21 cellular contexts compared by ENCODE assay signal in the genomic region with DNA sequence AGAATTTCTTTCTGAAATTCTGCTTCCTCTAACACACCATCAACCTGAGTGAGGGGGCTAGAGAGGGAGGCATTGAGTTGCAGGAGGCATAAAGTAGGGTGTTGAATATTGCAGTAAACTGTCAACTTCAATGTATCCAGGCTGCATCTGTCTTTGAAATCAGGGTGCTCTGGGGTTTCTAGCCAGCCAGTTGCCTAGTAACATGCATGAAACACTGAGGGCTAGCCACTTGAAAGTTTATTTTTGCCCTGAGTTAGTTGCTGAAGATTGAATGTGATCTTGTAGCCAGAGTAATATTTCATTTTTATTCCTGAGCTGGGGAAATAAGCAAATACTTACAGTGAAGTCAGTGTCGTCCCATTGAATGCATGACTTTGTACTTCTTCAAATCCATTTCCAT. TPM values are rescaled to one million over a fixed set of nuclear protein-coding genes. Genes with fewer than 3 reads are reported as not detected.
DNase-seq lines count a peak whose midpoint lies in the region; ATAC-seq and TF ChIP-seq lines count a peak whose summit lies in the region.
"Had no signal": no experiment of that assay in that cellular context is flagged by ENCODE, and none has a peak within 500 bp of the region (broad histone marks: within the 10 kb centered on the region; RNA-seq: fewer than 3 reads in every experiment).

No MANE protein-coding gene starts in this region.

- no peak overlapping the region for H3K4me3 Mint-ChIP-seq in nephron
- no peak overlapping the region for H3K4me3 Mint-ChIP-seq in chondrocyte (ENCODE audit: unreplicated experiment)
- H3K4me3 Mint-ChIP-seq: CD14-positive monocyte had no signal

- CTCF ChIA-PET in AG04450 (lab: Charles Lee), result interaction anchor here (0.6 to 1.0 kb wide), 2 partner anchors 33 to 114 kb away, joined by 4 to 5 read pairs; no protein-coding TSS in a partner anchor

- H3K4me1 ChIP-seq in esophagus muscularis mucosa (peaks cover 0 to 61% (median 59%) of the 10 kb centered on the region in 4 donors), stomach (peaks cover 0 to 17% (median 8%) of the 10 kb centered on the region in 4 donors)

- WGBS in esophagus muscularis mucosa, result 18% methylated on average over 1 of the region's 1 CpG
- WGBS in stomach, 5 donors, result 50 to 82% (median 73%) methylated on average over 1 of the region's 1 CpG

- H3K27me3 ChIP-seq in AG04450 (ENCODE audit: control insufficient read depth, insufficient read depth, low read length) (no peaks in the 10 kb centered on the region), esophagus muscularis mucosa (no peaks in the 10 kb centered on the region), stomach (no peaks in the 10 kb centered on the region)

- TF ChIP-seq EP300 in esophagus muscularis mucosa (IDR thresholded peaks at IDR 0.05), result no peak
- no peak for TF ChIP-seq EP300 in stomach (IDR thresholded peaks at IDR 0.05)

- H3K36me3 Mint-ChIP-seq in nephron (ENCODE audit: low read depth) (no peaks in the 10 kb centered on the region), chondrocyte (ENCODE audit: low read depth) (no peaks in the 10 kb centered on the region)
- H3K36me3 Mint-ChIP-seq: CD14-positive monocyte had no signal

- H3K4me3 ChIP-seq in AG04450 (ENCODE audit: low read depth, low read length) (no peak overlapping the region), esophagus muscularis mucosa (no peak overlapping the region), stomach (no peak overlapping the region)
- H3K4me3 ChIP-seq: GM23248, HAP-1 had no signal

- H3K9me3 Mint-ChIP-seq in nephron (no peaks in the 10 kb centered on the region), chondrocyte (ENCODE audit: low read depth) (no peaks in the 10 kb centered on the region)
- H3K9me3 Mint-ChIP-seq: CD14-positive monocyte had no signal

- H3K4me1 Mint-ChIP-seq in nephron, result peaks cover 36% of the 10 kb centered on the region
- peaks cover 21% of the 10 kb centered on the region for H3K4me1 Mint-ChIP-seq in chondrocyte (ENCODE audit: low read depth)
- H3K4me1 Mint-ChIP-seq: CD14-positive monocyte had no signal

- H3K36me3 ChIP-seq in esophagus muscularis mucosa, result no peaks in the 10 kb centered on the region
- no peaks in the 10 kb centered on the region for H3K36me3 ChIP-seq in stomach
- H3K36me3 ChIP-seq: HAP-1 had no signal

- intact Hi-C loops in esophagus muscularis mucosa (cut with DNase I) (no loop called here), stomach (cut with DNase I; ENCODE audit: low total_unique reads) (no loop called here)

- DNase-seq in DMS79 treated with DMSO at 0.1 percent for 48 hours (lab: John Stamatoyannopoulos, UW), result peak; percentile 40
- no peak for DNase-seq in DMS79 (lab: John Stamatoyannopoulos, UW)
- no peak for DNase-seq in AG04450 (ENCODE audit: low read depth, low spot score)
- DNase-seq in esophagus muscularis mucosa (ENCODE audit: extremely low spot score), result no peak
- DNase-seq in stomach, result no peak
- DNase-seq in chondrocyte (ENCODE audit: low spot score), result no peak
- DNase-seq: DMS 273 treated with DMSO at 0.1 percent for 48 hours, GF-D8, NCI-H1092 treated with DMSO at 0.1 percent for 48 hours, NCI-H1694, NCI-H2081 treated with DMSO at 0.1 percent for 48 hours, NCI-H510A treated with DMSO at 0.1 percent for 48 hours, NCI-H774, RPMI8226 had no signal

- TF ChIP-seq POLR2A in esophagus muscularis mucosa (IDR thresholded peaks at IDR 0.05; ENCODE audit: low read depth), result no peak
- no peak for TF ChIP-seq POLR2A in stomach (IDR thresholded peaks at IDR 0.05)

- H3K27ac Mint-ChIP-seq in nephron, result peak overlapping the region in 2 of 3 experiments; percentile 20 to 29
- H3K27ac Mint-ChIP-seq in chondrocyte (ENCODE audit: unreplicated experiment), result no peak overlapping the region
- H3K27ac Mint-ChIP-seq: CD14-positive monocyte had no signal

- H3K27me3 Mint-ChIP-seq in nephron (ENCODE audit: low read depth), result peaks cover 15% of the 10 kb centered on the region
- H3K27me3 Mint-ChIP-seq in chondrocyte (ENCODE audit: low read depth), result peaks cover 14% of the 10 kb centered on the region

- no peak for ATAC-seq in HG03135 (IDR thresholded peaks at IDR 0.05; ENCODE audit: unreplicated experiment)

- H3K27ac ChIP-seq in AG04450 (ENCODE audit: low read depth, low read length), result peak overlapping the region; percentile 62
- H3K27ac ChIP-seq in esophagus muscularis mucosa (replicated peaks in 1 of 4), result peak overlapping the region; percentile 78 to 87 (median 85)
- H3K27ac ChIP-seq in stomach, result peak overlapping the region in 1 of 5 donors; percentile 68
- H3K27ac ChIP-seq: 22Rv1 had no signal

- TF ChIP-seq CTCF in AG04450 (IDR thresholded peaks at IDR 0.05; ENCODE audit: low read depth, low read length), result no peak
- no peak for TF ChIP-seq CTCF in esophagus muscularis mucosa (IDR thresholded peaks at IDR 0.05)
- no peak for TF ChIP-seq CTCF in nephron (IDR thresholded peaks at IDR 0.05; ENCODE audit: unreplicated experiment in 3 of 3)
- TF ChIP-seq CTCF in stomach (IDR thresholded peaks at IDR 0.05), result no peak
- no peak for TF ChIP-seq CTCF in chondrocyte (IDR thresholded peaks at IDR 0.05)

- POLR2A ChIA-PET in AG04450 (lab: Yijun Ruan, JAX), result interaction anchor here (0.7 to 2.1 kb wide), 3 partner anchors 10 to 65 kb away, joined by 3 to 6 read pairs (median 4); partner anchors contain the start of gene LHCGR

- H3K9me3 ChIP-seq in AG04450 (ENCODE audit: control insufficient read depth, insufficient read depth, low read length) (no peaks in the 10 kb centered on the region), esophagus muscularis mucosa (no peaks in the 10 kb centered on the region), stomach (no peaks in the 10 kb centered on the region)
- H3K9me3 ChIP-seq: HAP-1 had no signal

RNA-seq across cellular contexts. Expression of gene LHCGR, which starts 41.9 kb away (rescaled TPM):
- polyA plus RNA-seq in AG04450 (2011; rRNA removed) (3.4 and 3.8 TPM in 2 replicates), stomach (under 1 TPM in 1 of 3 donors, not detected in 2; 0.25 TPM)
- 4.4 and 5.1 TPM in 2 replicates for polyA minus RNA-seq in AG04450 (2011; rRNA and poly(A)+ RNA removed)
- total RNA-seq in esophagus muscularis mucosa (1 to 10 TPM in 3 of 4 donors, under 1 TPM in 1; 0.65 to 4.6 (median 2.8) TPM), stomach (under 1 TPM in 2 of 5 donors, not detected in 3; 0.43 to 0.92 TPM), chondrocyte (not detected in 3 replicates)
- total RNA-seq: GM23248, LHCN-M2 had no signal
- polyA plus RNA-seq: CD14-positive monocyte, GM23248 had no signal
